In genomic region chr11:1888347-1888753, GRCh38 we compare ENCODE assay signal across 15 cellular contexts. TPM values are rescaled to one million over a fixed set of nuclear protein-coding genes. Genes with fewer than 3 reads are reported as not detected.
DNase-seq lines count a peak whose midpoint lies in the region; ATAC-seq and TF ChIP-seq lines count a peak whose summit lies in the region.
"Had no signal": no experiment of that assay in that cellular context is flagged by ENCODE, and none has a peak within 500 bp of the region (broad histone marks: within the 10 kb centered on the region; RNA-seq: fewer than 3 reads in every experiment).

No MANE protein-coding gene starts in this region.

- TF ChIP-seq CTCF in CD14-positive monocyte (IDR thresholded peaks at IDR 0.05), result no peak
- no peak for TF ChIP-seq CTCF in DND-41 (IDR thresholded peaks at IDR 0.05; ENCODE audit: borderline replicate concordance, extremely low read depth, low read length, poor library complexity, severe bottlenecking)
- TF ChIP-seq CTCF in neural progenitor cell (IDR thresholded peaks at IDR 0.05), result no peak

- no peaks in the 10 kb centered on the region for H3F3A ChIP-seq in neural progenitor cell (ENCODE audit: low read depth)

- H3K79me2 ChIP-seq in DND-41 (ENCODE audit: insufficient read depth, low read length) (peaks cover 7% of the 10 kb centered on the region; the same call in 1 of the 2 replicates), neural progenitor cell (ENCODE audit: low read depth) (no peaks in the 10 kb centered on the region)

- no peaks in the 10 kb centered on the region for H3K27me3 ChIP-seq in DND-41 (ENCODE audit: insufficient read depth, low read length, poor library complexity)
- H3K27me3 ChIP-seq in neural progenitor cell, result peaks cover 7% of the 10 kb centered on the region
- H3K27me3 ChIP-seq: right lobe of liver had no signal

- peak overlapping the region; percentile 69 for H3K9ac ChIP-seq in DND-41 (ENCODE audit: low read depth, low read length)
- no peak overlapping the region for H3K9ac ChIP-seq in neural progenitor cell

- H3K27ac ChIP-seq in DND-41 (ENCODE audit: low read length) (peak overlapping the region; percentile 90), neural progenitor cell (no peak overlapping the region)
- H3K27ac ChIP-seq: right lobe of liver had no signal

- H3K36me3 Mint-ChIP-seq in CD14-positive monocyte (peaks cover 0 to 3% of the 10 kb centered on the region in 2 donors), neural progenitor cell (no peaks in the 10 kb centered on the region)
- peaks cover 17% of the 10 kb centered on the region for H3K36me3 Mint-ChIP-seq in activated naive CD8-positive, alpha-beta T cell treated with anti-CD3 and anti-CD28 coated beads for 36 hours

- H3K27ac Mint-ChIP-seq in CD14-positive monocyte (peak overlapping the region in 1 of 7 donors; percentile 21), neural progenitor cell (peak overlapping the region; percentile 51)
- peak overlapping the region; percentile 66 for H3K27ac Mint-ChIP-seq in activated naive CD8-positive, alpha-beta T cell treated with anti-CD3 and anti-CD28 coated beads for 36 hours

- H3K9me3 Mint-ChIP-seq in CD14-positive monocyte, result peaks cover 2 to 23% (median 7%) of the 10 kb centered on the region in 7 donors
- H3K9me3 Mint-ChIP-seq in activated naive CD8-positive, alpha-beta T cell treated with anti-CD3 and anti-CD28 coated beads for 36 hours, result no peaks in the 10 kb centered on the region
- H3K9me3 Mint-ChIP-seq in neural progenitor cell, result no peaks in the 10 kb centered on the region

- ATAC-seq in DND-41 (ENCODE audit: insufficient read depth, low read depth) (no peak), GM19035 (IDR thresholded peaks at IDR 0.05; ENCODE audit: unreplicated experiment) (no peak), GM18873 (IDR thresholded peaks at IDR 0.05; ENCODE audit: low FRiP score, unreplicated experiment) (no peak), GM21529 (IDR thresholded peaks at IDR 0.05; ENCODE audit: unreplicated experiment) (no peak)
- ATAC-seq: HepG2 had no signal

- DNase-seq in CD14-positive monocyte (ENCODE audit: low spot score), result peak; percentile 44
- peak; percentile 24 for DNase-seq in DND-41
- DNase-seq in activated naive CD8-positive, alpha-beta T cell treated with anti-CD3 and anti-CD28 coated beads for 36 hours, result no peak
- DNase-seq in neural progenitor cell (ENCODE audit: low spot score), result no peak
- DNase-seq: effector CD4-positive, alpha-beta T cell; NCI-H1417 treated with DMSO at 0.1 percent for 48 hours; NCI-H524; right lobe of liver; T1000 had no signal

- H3K4me1 Mint-ChIP-seq in CD14-positive monocyte, result peaks cover 19% of the 10 kb centered on the region
- H3K4me1 Mint-ChIP-seq in activated naive CD8-positive, alpha-beta T cell treated with anti-CD3 and anti-CD28 coated beads for 36 hours, result peaks cover 17% of the 10 kb centered on the region
- no peaks in the 10 kb centered on the region for H3K4me1 Mint-ChIP-seq in neural progenitor cell

- H3K4me1 ChIP-seq in DND-41 (ENCODE audit: insufficient read depth, low read length) (peaks cover 41% of the 10 kb centered on the region), neural progenitor cell (no peaks in the 10 kb centered on the region)
- H3K4me1 ChIP-seq: right lobe of liver had no signal

- H2AFZ ChIP-seq in DND-41 (ENCODE audit: low read depth, low read length) (0 out of 2 replicates have a peak overlapping the region, but pooled peaks have one; percentile 57), neural progenitor cell (replicated peaks) (no peak overlapping the region)

- H3K27me3 Mint-ChIP-seq in CD14-positive monocyte (ENCODE audit: low read depth in 3 of 3) (peaks cover 18 to 52% (median 24%) of the 10 kb centered on the region in 3 donors), neural progenitor cell (ENCODE audit: insufficient read depth, low read depth) (peaks cover 5% of the 10 kb centered on the region)
- H3K27me3 Mint-ChIP-seq in activated naive CD8-positive, alpha-beta T cell treated with anti-CD3 and anti-CD28 coated beads for 36 hours, result no peaks in the 10 kb centered on the region

- intact Hi-C loops in CD14-positive monocyte (cut with micrococcal nuclease), result loop anchor here (2.0 to 10.0 kb wide), 3 partner anchors 16 to 266 kb away; partner anchors contain the start of gene KRTAP5-6 (in 1 of the 2)

- H3K4me2 ChIP-seq in DND-41 (ENCODE audit: insufficient read depth, low read length), result peak overlapping the region; percentile 83
- H3K4me2 ChIP-seq in neural progenitor cell, result no peak overlapping the region

- no peaks in the 10 kb centered on the region; the same call in 1 of the 2 replicates for H3K36me3 ChIP-seq in DND-41 (ENCODE audit: insufficient read depth, low read length)
- H3K36me3 ChIP-seq in neural progenitor cell, result no peaks in the 10 kb centered on the region
- H3K36me3 ChIP-seq: right lobe of liver had no signal

- peak overlapping the region in 1 of 2 donors; percentile 82 for H3K4me3 Mint-ChIP-seq in CD14-positive monocyte
- peak overlapping the region; percentile 81 for H3K4me3 Mint-ChIP-seq in activated naive CD8-positive, alpha-beta T cell treated with anti-CD3 and anti-CD28 coated beads for 36 hours
- H3K4me3 Mint-ChIP-seq in neural progenitor cell, result no peak overlapping the region

- H3K9me3 ChIP-seq in DND-41 (ENCODE audit: insufficient read depth, low read length, severe bottlenecking) (no peaks in the 10 kb centered on the region), neural progenitor cell (ENCODE audit: low read depth) (no peaks in the 10 kb centered on the region)
- H3K9me3 ChIP-seq: right lobe of liver had no signal

- H4K20me1 ChIP-seq in DND-41 (ENCODE audit: insufficient read depth, low read length), result no peaks in the 10 kb centered on the region
- no peaks in the 10 kb centered on the region for H4K20me1 ChIP-seq in neural progenitor cell (ENCODE audit: low read depth)

- H3K4me3 ChIP-seq in DND-41 (ENCODE audit: low read depth in 1 of 2, low read length in 2 of 2), result peak overlapping the region in 1 of 2 experiments; percentile 59; a peak in 1 of 4 replicates
- H3K4me3 ChIP-seq in neural progenitor cell, result no peak overlapping the region
- H3K4me3 ChIP-seq: right lobe of liver had no signal

RNA-seq across cellular contexts. Expression of gene PRR33, which starts 3.3 kb away (rescaled TPM):
- not detected for polyA plus RNA-seq in CD14-positive monocyte
- total RNA-seq in activated naive CD8-positive, alpha-beta T cell treated with anti-CD3 and anti-CD28 coated beads for 36 hours, result under 1 TPM; 0.20 to 0.31 TPM
- total RNA-seq in neural progenitor cell (ENCODE audit: low replicate concordance), result not detected in 2 replicates
- total RNA-seq: fibroblast of villous mesenchyme, HepG2, right lobe of liver, subcutaneous adipose tissue had no signal
- polyA plus RNA-seq: HepG2 had no signal

RNA-seq across cellular contexts. Expression of gene TNNT3, which starts 31.2 kb away (rescaled TPM):
- polyA plus RNA-seq in CD14-positive monocyte, result not detected
- total RNA-seq in activated naive CD8-positive, alpha-beta T cell treated with anti-CD3 and anti-CD28 coated beads for 36 hours, result under 1 TPM; 0.50 to 0.54 TPM
- total RNA-seq in neural progenitor cell (ENCODE audit: low replicate concordance), result 0.40 and 0.92 TPM in 2 replicates
- total RNA-seq: fibroblast of villous mesenchyme, HepG2 had no signal
- polyA plus RNA-seq: HepG2 had no signal

RNA-seq across cellular contexts. Expression of gene LSP1, which starts 35.5 kb away (rescaled TPM):
- polyA plus RNA-seq in CD14-positive monocyte, result 100 to 1,000 TPM; 542 to 646 TPM
- 100 to 1,000 TPM; 147 to 148 TPM for total RNA-seq in activated naive CD8-positive, alpha-beta T cell treated with anti-CD3 and anti-CD28 coated beads for 36 hours
- total RNA-seq in neural progenitor cell (ENCODE audit: low replicate concordance), result not detected in 2 replicates
- total RNA-seq: fibroblast of villous mesenchyme had no signal

RNA-seq across cellular contexts. Expression of gene TNNI2, which starts 49.6 kb away (rescaled TPM):
- 10 to 100 TPM; 11.4 to 11.7 TPM for polyA plus RNA-seq in CD14-positive monocyte
- under 1 TPM in 1 of 2 experiments, not detected in 1; 0.31 TPM for total RNA-seq in activated naive CD8-positive, alpha-beta T cell treated with anti-CD3 and anti-CD28 coated beads for 36 hours
- 1.2 and 2.6 TPM in 2 replicates for total RNA-seq in neural progenitor cell (ENCODE audit: low replicate concordance)
- total RNA-seq: fibroblast of villous mesenchyme had no signal

RNA-seq across cellular contexts. Expression of gene SYT8, which starts 53.6 kb away (rescaled TPM):
- not detected for polyA plus RNA-seq in CD14-positive monocyte
- total RNA-seq in activated naive CD8-positive, alpha-beta T cell treated with anti-CD3 and anti-CD28 coated beads for 36 hours, result not detected
- not detected in 2 replicates for total RNA-seq in neural progenitor cell (ENCODE audit: low replicate concordance)
- total RNA-seq: fibroblast of villous mesenchyme, subcutaneous adipose tissue had no signal

Comparison
In these comparisons a context has a peak if more than half of its experiments do, and no peak if none do; other contexts are left out.
1. DNase-seq: peak in CD14-positive monocyte (single experiment) and DND-41 (single experiment); none in activated naive CD8-positive, alpha-beta T cell treated with anti-CD3 and anti-CD28 coated beads for 36 hours (single experiment) and neural progenitor cell (single experiment).
2. RNA of gene LSP1, which starts 35.5 kb away (total RNA-seq): 147 to 148 TPM in activated naive CD8-positive, alpha-beta T cell treated with anti-CD3 and anti-CD28 coated beads for 36 hours; not detected in neural progenitor cell; every median in the first group is over 100 times any median in the second.